In genomic region chr7:151782256-151782597, GRCh38 we compare ENCODE assay signal across 8 cellular contexts.
DNase-seq lines count a peak whose midpoint lies in the region; ATAC-seq and TF ChIP-seq lines count a peak whose summit lies in the region.
"Not testable (repeated sequence)": the region's sequence is repeated elsewhere in the genome, so short reads cannot be mapped to it uniquely, and the experiment has no call there.

No MANE protein-coding gene starts in this region.

- not testable (repeated sequence) for DNase-seq in GM23338 (ENCODE audit: low spot score); MM.1S; activated CD4-positive, alpha-beta T cell treated with anti-CD3 and anti-CD28 coated beads, Interleukin-2, amount 10 ng/mL, durations not matched to agents 24 days and 14 days; effector memory CD8-positive, alpha-beta T cell; neural progenitor cell (ENCODE audit: low spot score); stomach

- not testable (repeated sequence) for H3K4me3 Mint-ChIP-seq in GM23338, neural progenitor cell
- peak overlapping the region; percentile 80 for H3K4me3 Mint-ChIP-seq in activated CD4-positive, alpha-beta T cell treated with anti-CD3 and anti-CD28 coated beads, Interleukin-2, amount 10 ng/mL, durations not matched to agents 24 days and 14 days
- peak overlapping the region; percentile 84 for H3K4me3 Mint-ChIP-seq in activated naive CD8-positive, alpha-beta T cell
- H3K4me3 Mint-ChIP-seq in effector memory CD8-positive, alpha-beta T cell: peak overlapping the region; percentile 75 to 80

- not testable (repeated sequence) for TF ChIP-seq POLR2A in stomach (IDR thresholded peaks at IDR 0.05)

- H3K9me2 ChIP-seq in GM23338 (ENCODE audit: insufficient read depth); MM.1S (replicated peaks; ENCODE audit: insufficient read depth, low read length): not testable (repeated sequence)

- not testable (repeated sequence) for H3K27me3 Mint-ChIP-seq in GM23338 (ENCODE audit: insufficient read depth, low read depth, poor library complexity); activated CD4-positive, alpha-beta T cell treated with anti-CD3 and anti-CD28 coated beads, Interleukin-2, amount 10 ng/mL, durations not matched to agents 24 days and 14 days; activated naive CD8-positive, alpha-beta T cell; effector memory CD8-positive, alpha-beta T cell; neural progenitor cell (ENCODE audit: insufficient read depth, low read depth)

- H3K4me2 ChIP-seq in BLaER1 treated with 17β-estradiol and CSF1 and Interleukin-3, amounts not matched to agents 10 nM and 100 nM: peak overlapping the region in 10 of 11 experiments; percentile 27 to 73 (median 60); a peak in 17 of 22 replicates
- peak overlapping the region; percentile 77; the same call in 1 of the 2 replicates for H3K4me2 ChIP-seq in GM23338
- H3K4me2 ChIP-seq in MM.1S (ENCODE audit: low read depth, low read length): peak overlapping the region; percentile 90
- H3K4me2 ChIP-seq in neural progenitor cell: not testable (repeated sequence)

- H3K27me3 ChIP-seq in BLaER1 treated with 17β-estradiol and CSF1 and Interleukin-3, amounts not matched to agents 10 nM and 100 nM; GM23338 (ENCODE audit: insufficient read depth); stomach: not testable (repeated sequence)
- H3K27me3 ChIP-seq in MM.1S (replicated peaks; ENCODE audit: insufficient read depth, low read length) (peaks cover 52% of the 10 kb centered on the region), neural progenitor cell (peaks cover 12% of the 10 kb centered on the region)

- intact Hi-C loops in activated CD4-positive, alpha-beta T cell treated with anti-CD3 and anti-CD28 coated beads, Interleukin-2, amount 10 ng/mL, durations not matched to agents 24 days and 14 days (cut with micrococcal nuclease): loop anchor here (2.0 to 5.0 kb wide), 3 partner anchors 95 to 365 kb away; partner anchors contain the start of gene PRKAG2
- intact Hi-C loops in stomach (cut with DNase I; ENCODE audit: low total_unique reads): loop anchor here (10.0 kb wide), 1 partner anchor 153 kb away; no protein-coding TSS in a partner anchor

- not testable (repeated sequence) for H3K4me1 Mint-ChIP-seq in GM23338; activated CD4-positive, alpha-beta T cell treated with anti-CD3 and anti-CD28 coated beads, Interleukin-2, amount 10 ng/mL, durations not matched to agents 24 days and 14 days; activated naive CD8-positive, alpha-beta T cell (ENCODE audit: low read depth); neural progenitor cell
- peaks cover 10 to 15% of the 10 kb centered on the region in 2 donors for H3K4me1 Mint-ChIP-seq in effector memory CD8-positive, alpha-beta T cell (ENCODE audit: low read depth in 2 of 2)

- H3F3A ChIP-seq in GM23338 (replicated peaks; ENCODE audit: low read depth); MM.1S (ENCODE audit: insufficient read depth, low read length); neural progenitor cell (ENCODE audit: low read depth): not testable (repeated sequence)

- 62 to 81% (median 75%) methylated on average over 4 of the region's 4 CpGs for WGBS in stomach, 5 donors

- H4K20me1 ChIP-seq in BLaER1 treated with 17β-estradiol and CSF1 and Interleukin-3, amounts not matched to agents 10 nM and 100 nM; GM23338 (replicated peaks; ENCODE audit: insufficient read depth); MM.1S (ENCODE audit: insufficient read depth, low read length); neural progenitor cell (ENCODE audit: low read depth): not testable (repeated sequence)

- not testable (repeated sequence) for ATAC-seq in GM23338; effector memory CD8-positive, alpha-beta T cell (replicated peaks)

- not testable (repeated sequence) for H3K79me2 ChIP-seq in GM23338 (replicated peaks; ENCODE audit: insufficient read depth); MM.1S (ENCODE audit: low read length); neural progenitor cell (ENCODE audit: low read depth)

- H3K4me3 ChIP-seq in BLaER1 treated with 17β-estradiol and CSF1 and Interleukin-3, amounts not matched to agents 10 nM and 100 nM: peak overlapping the region in 1 of 10 experiments; percentile 29; a peak in 1 of 20 replicates
- H3K4me3 ChIP-seq in GM23338 (peak overlapping the region; percentile 47), MM.1S (ENCODE audit: low read length) (peak overlapping the region; percentile 46)
- not testable (repeated sequence) for H3K4me3 ChIP-seq in neural progenitor cell, stomach

- peak overlapping the region in 3 of 11 experiments; percentile 20 to 57 (median 32); a peak in 4 of 22 replicates for H3K27ac ChIP-seq in BLaER1 treated with 17β-estradiol and CSF1 and Interleukin-3, amounts not matched to agents 10 nM and 100 nM
- not testable (repeated sequence) for H3K27ac ChIP-seq in GM23338 (ENCODE audit: low read depth); MM.1S (ENCODE audit: low read length); neural progenitor cell
- H3K27ac ChIP-seq in stomach: peak overlapping the region in 3 of 5 donors; percentile 64 to 71 (median 66)

- peaks cover 13% of the 10 kb centered on the region for H3K9me3 Mint-ChIP-seq in GM23338
- not testable (repeated sequence) for H3K9me3 Mint-ChIP-seq in activated CD4-positive, alpha-beta T cell treated with anti-CD3 and anti-CD28 coated beads, Interleukin-2, amount 10 ng/mL, durations not matched to agents 24 days and 14 days; activated naive CD8-positive, alpha-beta T cell (ENCODE audit: low read depth); effector memory CD8-positive, alpha-beta T cell; neural progenitor cell

- peaks cover 10% of the 10 kb centered on the region; the same call in 2 of the 3 replicates for H3K36me3 Mint-ChIP-seq in GM23338 (ENCODE audit: low read depth)
- not testable (repeated sequence) for H3K36me3 Mint-ChIP-seq in activated CD4-positive, alpha-beta T cell treated with anti-CD3 and anti-CD28 coated beads, Interleukin-2, amount 10 ng/mL, durations not matched to agents 24 days and 14 days (ENCODE audit: low read depth); activated naive CD8-positive, alpha-beta T cell; effector memory CD8-positive, alpha-beta T cell (ENCODE audit: insufficient read depth); neural progenitor cell

- peaks cover 12 to 40% (median 22%) of the 10 kb centered on the region in 10 experiments; a peak in 19 of 20 replicates for H3K4me1 ChIP-seq in BLaER1 treated with 17β-estradiol and CSF1 and Interleukin-3, amounts not matched to agents 10 nM and 100 nM
- H3K4me1 ChIP-seq in GM23338 (ENCODE audit: insufficient read depth); MM.1S (ENCODE audit: low read length); neural progenitor cell: not testable (repeated sequence)
- H3K4me1 ChIP-seq in stomach: peaks cover 7 to 14% (median 13%) of the 10 kb centered on the region in 4 donors

- 0 out of 22 replicates have a peak overlapping the region, but pooled peaks of 1 of the 11 experiments have one; percentile 58 for H3K9ac ChIP-seq in BLaER1 treated with 17β-estradiol and CSF1 and Interleukin-3, amounts not matched to agents 10 nM and 100 nM
- H3K9ac ChIP-seq in MM.1S (ENCODE audit: low read length); neural progenitor cell: not testable (repeated sequence)

- H3K27ac Mint-ChIP-seq in GM23338; activated CD4-positive, alpha-beta T cell treated with anti-CD3 and anti-CD28 coated beads, Interleukin-2, amount 10 ng/mL, durations not matched to agents 24 days and 14 days; neural progenitor cell: not testable (repeated sequence)
- peak overlapping the region; percentile 90 for H3K27ac Mint-ChIP-seq in activated naive CD8-positive, alpha-beta T cell
- H3K27ac Mint-ChIP-seq in effector memory CD8-positive, alpha-beta T cell: peak overlapping the region; percentile 59 to 77

- not testable (repeated sequence) for TF ChIP-seq CTCF in GM23338 (conservative IDR thresholded peaks at IDR 0.05; ENCODE audit: low read depth in 2 of 2); MM.1S (IDR thresholded peaks at IDR 0.05; ENCODE audit: low read length); neural progenitor cell (IDR thresholded peaks at IDR 0.05); stomach (IDR thresholded peaks at IDR 0.05)

- H3K36me3 ChIP-seq in BLaER1 treated with 17β-estradiol and CSF1 and Interleukin-3, amounts not matched to agents 10 nM and 100 nM: peaks cover 0 to 18% (median 7%) of the 10 kb centered on the region in 11 experiments; a peak in 9 of 22 replicates
- H3K36me3 ChIP-seq in GM23338 (ENCODE audit: insufficient read depth); MM.1S (replicated peaks; ENCODE audit: insufficient read depth, low read length); neural progenitor cell: not testable (repeated sequence)
- H3K36me3 ChIP-seq in stomach: peaks cover 8 to 57% (median 40%) of the 10 kb centered on the region in 4 donors

- H2AFZ ChIP-seq in GM23338: peak overlapping the region; percentile 99
- H2AFZ ChIP-seq in MM.1S (ENCODE audit: low read length): peak overlapping the region; percentile 52; the same call in 1 of the 2 replicates
- peak overlapping the region; percentile 84 for H2AFZ ChIP-seq in neural progenitor cell (replicated peaks)

- peaks cover 11 to 22% (median 15%) of the 10 kb centered on the region in 11 experiments; a peak in 21 of 22 replicates for H3K9me3 ChIP-seq in BLaER1 treated with 17β-estradiol and CSF1 and Interleukin-3, amounts not matched to agents 10 nM and 100 nM (replicated peaks in 1 of 11)
- not testable (repeated sequence) for H3K9me3 ChIP-seq in MM.1S (replicated peaks; ENCODE audit: insufficient read depth, low read length); neural progenitor cell (ENCODE audit: low read depth); stomach

- TF ChIP-seq EP300 in stomach (IDR thresholded peaks at IDR 0.05): not testable (repeated sequence)
